Comparison of ENCODE assay signal across 27 cellular contexts in genomic region chr1:68151690-68152089, GRCh38.
"Had no signal": no experiment of that assay in that cellular context is flagged by ENCODE, and none has a peak within 500 bp of the region (broad histone marks: within the 10 kb centered on the region; RNA-seq: fewer than 3 reads in every experiment).

No MANE protein-coding gene starts in this region.

- H3K4me1 ChIP-seq: esophagus squamous epithelium, parathyroid adenoma, right lobe of liver, testis, tibial artery, upper lobe of left lung had no signal

- H3K27me3 Mint-ChIP-seq: natural killer cell treated with Interleukin-12 subunit alpha and Interleukin-12 subunit beta and Interleukin-15 and Interleukin-18, amount 100 ng/mL, for 72 hours; progenitor cell of endocrine pancreas; stimulated activated naive CD8-positive, alpha-beta T cell treated with anti-CD3 and anti-CD28 coated beads, Interleukin-15, Interleukin-2, amounts not matched to agents 100 ng/mL and 50 ng/mL, for 24 hours had no signal

- FAIRE-seq: colon, kidney, small intestine, urothelium cell line had no signal

- H3K9me3 ChIP-seq: esophagus squamous epithelium, mucosa of descending colon, right lobe of liver, testis, tibial artery, upper lobe of left lung had no signal

- H3K4me2 ChIP-seq: neural progenitor cell had no signal

- DNase-seq: dorsolateral prefrontal cortex; effector CD4-positive, alpha-beta T cell; erythroblast; esophagus squamous epithelium; foreskin melanocyte; hypothalamus; kidney; mucosa of descending colon; naive B cell; right lobe of liver; small intestine; stimulated activated CD4-positive, alpha-beta T cell treated with anti-CD3 and anti-CD28 coated beads, Interleukin-15, amount 100 ng/mL, for 24 hours; stimulated activated CD4-positive, alpha-beta T cell treated with anti-CD3 and anti-CD28 coated beads, Interleukin-2, amount 100 ng/mL, for 48 hours; stimulated activated naive B cell treated with anti-CD40 and anti-IgM and Interleukin-4, amounts not matched to agents 10 μg/mL and 1 μg/mL and 100 μg/mL, for 72 hours; testis; tibial artery; upper lobe of left lung had no signal

- ATAC-seq: left lobe of liver; mucosa of descending colon; right lobe of liver; stimulated activated naive B cell treated with anti-CD40 and anti-IgM and Interleukin-4, amounts not matched to agents 10 μg/mL and 1 μg/mL and 100 μg/mL, for 72 hours had no signal

- H2AFZ ChIP-seq: neural progenitor cell, parathyroid adenoma had no signal

- H3K4me3 ChIP-seq: dorsolateral prefrontal cortex, esophagus squamous epithelium, lung, mucosa of descending colon, neural progenitor cell, right lobe of liver, testis, tibial artery, upper lobe of left lung had no signal

- H3K27ac Mint-ChIP-seq: memory B cell; naive B cell; natural killer cell treated with Interleukin-12 subunit alpha and Interleukin-12 subunit beta and Interleukin-15 and Interleukin-18, amount 100 ng/mL, for 72 hours; neural progenitor cell; progenitor cell of endocrine pancreas; stimulated activated naive B cell treated with anti-CD40 and anti-IgM and Interleukin-4, amounts not matched to agents 10 μg/mL and 1 μg/mL and 100 μg/mL, for 72 hours; stimulated activated naive CD8-positive, alpha-beta T cell treated with anti-CD3 and anti-CD28 coated beads, Interleukin-15, Interleukin-2, amounts not matched to agents 100 ng/mL and 50 ng/mL, for 24 hours had no signal

- H3K9me3 Mint-ChIP-seq: memory B cell; naive B cell; natural killer cell treated with Interleukin-12 subunit alpha and Interleukin-12 subunit beta and Interleukin-15 and Interleukin-18, amount 100 ng/mL, for 72 hours; neural progenitor cell; stimulated activated naive B cell treated with anti-CD40 and anti-IgM and Interleukin-4, amounts not matched to agents 10 μg/mL and 1 μg/mL and 100 μg/mL, for 72 hours; stimulated activated naive CD8-positive, alpha-beta T cell treated with anti-CD3 and anti-CD28 coated beads, Interleukin-15, Interleukin-2, amounts not matched to agents 100 ng/mL and 50 ng/mL, for 24 hours had no signal

- H3K27me3 ChIP-seq: dorsolateral prefrontal cortex, esophagus squamous epithelium, neural progenitor cell, right lobe of liver, testis, tibial artery, upper lobe of left lung had no signal

- H3K4me3 Mint-ChIP-seq: memory B cell; naive B cell; natural killer cell treated with Interleukin-12 subunit alpha and Interleukin-12 subunit beta and Interleukin-15 and Interleukin-18, amount 100 ng/mL, for 72 hours; neural progenitor cell; stimulated activated naive B cell treated with anti-CD40 and anti-IgM and Interleukin-4, amounts not matched to agents 10 μg/mL and 1 μg/mL and 100 μg/mL, for 72 hours; stimulated activated naive CD8-positive, alpha-beta T cell treated with anti-CD3 and anti-CD28 coated beads, Interleukin-15, Interleukin-2, amounts not matched to agents 100 ng/mL and 50 ng/mL, for 24 hours had no signal

- H3K79me2 ChIP-seq: parathyroid adenoma had no signal

- H3K9ac ChIP-seq: neural progenitor cell, parathyroid adenoma had no signal

- H3K4me1 Mint-ChIP-seq: memory B cell; naive B cell; stimulated activated naive B cell treated with anti-CD40 and anti-IgM and Interleukin-4, amounts not matched to agents 10 μg/mL and 1 μg/mL and 100 μg/mL, for 72 hours had no signal

- H3K27ac ChIP-seq: dorsolateral prefrontal cortex, esophagus squamous epithelium, neural progenitor cell, parathyroid adenoma, right lobe of liver, testis, tibial artery, upper lobe of left lung had no signal
